In genomic region chr9:34869390-34869789, GRCh38 we compare ENCODE assay signal across 9 cellular contexts.
DNase-seq lines count a peak whose midpoint lies in the region; ATAC-seq and TF ChIP-seq lines count a peak whose summit lies in the region.
"Had no signal": no experiment of that assay in that cellular context is flagged by ENCODE, and none has a peak within 500 bp of the region (broad histone marks: within the 10 kb centered on the region; RNA-seq: fewer than 3 reads in every experiment).

No MANE protein-coding gene starts in this region.

- H3K27ac ChIP-seq in SU-DHL-6 (ENCODE audit: low read depth, low read length): no peak overlapping the region
- no peak overlapping the region for H3K27ac ChIP-seq in left lung

- H3K4me3 ChIP-seq in Caco-2 (ENCODE audit: low read depth, low read length) (no peak overlapping the region), SU-DHL-6 (ENCODE audit: insufficient read depth, low read length, poor library complexity, severe bottlenecking) (no peak overlapping the region), left lung (no peak overlapping the region)

- peaks cover 9% of the 10 kb centered on the region for H3K27me3 Mint-ChIP-seq in Caco-2 (ENCODE audit: insufficient read depth, unreplicated experiment)

- H3K4me3 Mint-ChIP-seq in Caco-2 (ENCODE audit: unreplicated experiment): no peak overlapping the region

- intact Hi-C loops in Caco-2 (cut with micrococcal nuclease; ENCODE audit: unreplicated experiment): loop anchor here (1.0 kb wide), 1 partner anchor 109 kb away; no protein-coding TSS in a partner anchor
- intact Hi-C loops in left lung (cut with DNase I): no loop called here

- H2AFZ ChIP-seq in SU-DHL-6 (ENCODE audit: low read depth, low read length, severe bottlenecking): no peak overlapping the region

- H3K27me3 ChIP-seq in Caco-2 (replicated peaks; ENCODE audit: control insufficient read depth, insufficient read depth, low read length) (no peaks in the 10 kb centered on the region), SU-DHL-6 (ENCODE audit: low read length) (no peaks in the 10 kb centered on the region), left lung (no peaks in the 10 kb centered on the region)

- H3K9me3 ChIP-seq in Caco-2 (no peaks in the 10 kb centered on the region), SU-DHL-6 (ENCODE audit: insufficient read depth, low read length) (no peaks in the 10 kb centered on the region), left lung (peaks cover 0 to 13% of the 10 kb centered on the region in 2 donors)

- no peaks in the 10 kb centered on the region for H4K20me1 ChIP-seq in SU-DHL-6 (ENCODE audit: low read depth, low read length)

- ATAC-seq in left lung: peak; percentile 17
- ATAC-seq in GM18867 (IDR thresholded peaks at IDR 0.05; ENCODE audit: unreplicated experiment): no peak
- ATAC-seq in HG03457 (IDR thresholded peaks at IDR 0.05; ENCODE audit: unreplicated experiment): no peak

- H3K4me2 ChIP-seq in SU-DHL-6 (ENCODE audit: low read depth, low read length, poor library complexity, severe bottlenecking): no peak overlapping the region

- H3K36me3 Mint-ChIP-seq in Caco-2 (ENCODE audit: insufficient read depth, unreplicated experiment): no peaks in the 10 kb centered on the region

- no peaks in the 10 kb centered on the region for H3F3A ChIP-seq in SU-DHL-6 (ENCODE audit: insufficient read depth)

- no peaks in the 10 kb centered on the region for H3K4me1 Mint-ChIP-seq in Caco-2 (ENCODE audit: low read depth, unreplicated experiment)

- no peaks in the 10 kb centered on the region for H3K9me3 Mint-ChIP-seq in Caco-2 (ENCODE audit: unreplicated experiment)

- H3K4me1 ChIP-seq in Caco-2: no peaks in the 10 kb centered on the region
- no peaks in the 10 kb centered on the region for H3K4me1 ChIP-seq in left lung

- peak in 1 of 2 experiments; percentile 41 for DNase-seq in Caco-2
- no peak for DNase-seq in HEK293T (ENCODE audit: extremely low spot score)
- DNase-seq in left lung: no peak
- DNase-seq in NCI-H226: no peak
- DNase-seq in HK-2 (ENCODE audit: unreplicated experiment): no peak
- DNase-seq: caudate nucleus had no signal

- no peak overlapping the region for H3K27ac Mint-ChIP-seq in Caco-2 (ENCODE audit: unreplicated experiment)

- TF ChIP-seq CTCF in Caco-2 (IDR thresholded peaks at IDR 0.05; ENCODE audit: insufficient read depth in 1 of 2, low read depth in 1 of 2, low read length in 1 of 2, severe bottlenecking in 1 of 2, unreplicated experiment in 1 of 2) (peak; percentile 43 to 64), SU-DHL-6 (IDR thresholded peaks at IDR 0.05; ENCODE audit: insufficient read depth, low read length, poor library complexity, severe bottlenecking) (peak; percentile 42), left lung (IDR thresholded peaks at IDR 0.05) (peak in 1 of 2 donors; percentile 10)

- no TSS peak for BruUV-seq in Caco-2 (replicated peaks; lab: Mats Ljungman, UMichigan)

- CTCF ChIA-PET in Caco-2 (lab: Charles Lee) (interaction anchor here (1.6 kb wide), 1 partner anchor 109 kb away, joined by 12 read pairs; no protein-coding TSS in a partner anchor), HEK293T (lab: Yijun Ruan, JAX) (no interaction called here)

- no peak overlapping the region for H3K9ac ChIP-seq in SU-DHL-6 (ENCODE audit: low read length)

- no peaks in the 10 kb centered on the region; the same call in 1 of the 2 replicates for H3K9me2 ChIP-seq in SU-DHL-6 (replicated peaks; ENCODE audit: insufficient read depth, low read length)

- no peaks in the 10 kb centered on the region for H3K36me3 ChIP-seq in Caco-2 (ENCODE audit: control insufficient read depth, insufficient read depth, low read length)
- H3K36me3 ChIP-seq in SU-DHL-6 (ENCODE audit: low read length): no peaks in the 10 kb centered on the region
- no peaks in the 10 kb centered on the region for H3K36me3 ChIP-seq in left lung

- H3K79me2 ChIP-seq in SU-DHL-6 (ENCODE audit: insufficient read depth, low read length): no peaks in the 10 kb centered on the region

- POLR2A ChIA-PET in Caco-2 (lab: Charles Lee): no interaction called here
- POLR2A ChIA-PET in HEK293T (lab: Yijun Ruan, JAX): no interaction called here

TF ChIP-seq in HEK293T, 16 proteins besides CTCF, POLR2A, EP300 and RAD21:
- TF ChIP-seq ZNF384 (IDR thresholded peaks at IDR 0.05) (no peak), FOXA1 (IDR thresholded peaks at IDR 0.05) (no peak), FOXK2 (IDR thresholded peaks at IDR 0.05) (no peak), LEF1 (IDR thresholded peaks at IDR 0.05; ENCODE audit: borderline replicate concordance) (no peak), SP1 (IDR thresholded peaks at IDR 0.05) (no peak)
- TF ChIP-seq, protein P1, sequence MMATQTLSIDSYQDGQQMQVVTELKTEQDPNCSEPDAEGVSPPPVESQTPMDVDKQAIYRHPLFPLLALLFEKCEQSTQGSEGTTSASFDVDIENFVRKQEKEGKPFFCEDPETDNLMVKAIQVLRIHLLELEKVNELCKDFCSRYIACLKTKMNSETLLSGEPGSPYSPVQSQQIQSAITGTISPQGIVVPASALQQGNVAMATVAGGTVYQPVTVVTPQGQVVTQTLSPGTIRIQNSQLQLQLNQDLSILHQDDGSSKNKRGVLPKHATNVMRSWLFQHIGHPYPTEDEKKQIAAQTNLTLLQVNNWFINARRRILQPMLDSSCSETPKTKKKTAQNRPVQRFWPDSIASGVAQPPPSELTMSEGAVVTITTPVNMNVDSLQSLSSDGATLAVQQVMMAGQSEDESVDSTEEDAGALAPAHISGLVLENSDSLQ (IDR thresholded peaks at IDR 0.05): peak; percentile 7; the same call in 1 of the 2 replicates
